In genomic region chr9:112793213-112793810, GRCh38 we compare ENCODE assay signal across 1 cellular context.
A peak's percentile ranks its signal among the peaks of the same experiment; 100 is the strongest.
TF ChIP-seq lines count a peak whose summit lies in the region.

No MANE protein-coding gene starts in this region.

TF ChIP-seq in HepG2, 621 proteins besides CTCF, POLR2A, EP300 and RAD21 (continued from another document):
- TF ChIP-seq ZNF281 (CRISPR knock-in tag; IDR thresholded peaks at IDR 0.05; ENCODE audit: borderline replicate concordance), result no peak
- TF ChIP-seq, protein P1, sequence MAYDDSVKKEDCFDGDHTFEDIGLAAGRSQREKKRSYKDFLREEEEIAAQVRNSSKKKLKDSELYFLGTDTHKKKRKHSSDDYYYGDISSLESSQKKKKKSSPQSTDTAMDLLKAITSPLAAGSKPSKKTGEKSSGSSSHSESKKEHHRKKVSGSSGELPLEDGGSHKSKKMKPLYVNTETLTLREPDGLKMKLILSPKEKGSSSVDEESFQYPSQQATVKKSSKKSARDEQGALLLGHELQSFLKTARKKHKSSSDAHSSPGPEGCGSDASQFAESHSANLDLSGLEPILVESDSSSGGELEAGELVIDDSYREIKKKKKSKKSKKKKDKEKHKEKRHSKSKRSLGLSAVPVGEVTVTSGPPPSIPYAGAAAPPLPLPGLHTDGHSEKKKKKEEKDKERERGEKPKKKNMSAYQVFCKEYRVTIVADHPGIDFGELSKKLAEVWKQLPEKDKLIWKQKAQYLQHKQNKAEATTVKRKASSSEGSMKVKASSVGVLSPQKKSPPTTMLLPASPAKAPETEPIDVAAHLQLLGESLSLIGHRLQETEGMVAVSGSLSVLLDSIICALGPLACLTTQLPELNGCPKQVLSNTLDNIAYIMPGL (CRISPR knock-in tag; IDR thresholded peaks at IDR 0.05; ENCODE audit: borderline replicate concordance in 1 of 2, low read depth in 1 of 2), result 0 out of 4 replicates have a peak, but pooled peaks of 1 of the 2 experiments have one; percentile 37
- peak; percentile 30 for TF ChIP-seq YY1 (IDR thresholded peaks at IDR 0.05; ENCODE audit: insufficient read depth, insufficient replicate concordance, low read depth, low read length)
- TF ChIP-seq, protein P2, sequence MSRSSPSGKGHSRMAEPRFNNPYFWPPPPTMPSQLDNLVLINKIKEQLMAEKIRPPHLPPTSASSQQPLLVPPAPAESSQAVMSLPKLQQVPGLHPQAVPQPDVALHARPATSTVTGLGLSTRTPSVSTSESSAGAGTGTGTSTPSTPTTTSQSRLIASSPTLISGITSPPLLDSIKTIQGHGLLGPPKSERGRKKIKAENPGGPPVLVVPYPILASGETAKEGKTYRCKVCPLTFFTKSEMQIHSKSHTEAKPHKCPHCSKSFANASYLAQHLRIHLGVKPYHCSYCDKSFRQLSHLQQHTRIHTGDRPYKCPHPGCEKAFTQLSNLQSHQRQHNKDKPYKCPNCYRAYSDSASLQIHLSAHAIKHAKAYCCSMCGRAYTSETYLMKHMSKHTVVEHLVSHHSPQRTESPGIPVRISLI (CRISPR knock-in tag; IDR thresholded peaks at IDR 0.05; ENCODE audit: borderline replicate concordance), result peak; percentile 50; the same call in 1 of the 2 replicates
- TF ChIP-seq ZNF180 (CRISPR knock-in tag; IDR thresholded peaks at IDR 0.05; ENCODE audit: borderline replicate concordance, low read depth), result no peak
- peak; percentile 94 for TF ChIP-seq STAG1 (CRISPR knock-in tag; IDR thresholded peaks at IDR 0.05)
- no peak for TF ChIP-seq POLR2G (IDR thresholded peaks at IDR 0.05; ENCODE audit: low read depth, low read length)
- TF ChIP-seq ASH2L (IDR thresholded peaks at IDR 0.05; ENCODE audit: insufficient read length, low read depth, low read length), result no peak
- peak; percentile 40; the same call in 1 of the 2 replicates for TF ChIP-seq KDM2A (CRISPR knock-in tag; IDR thresholded peaks at IDR 0.05; ENCODE audit: borderline replicate concordance, low read depth)
- TF ChIP-seq, protein P3, sequence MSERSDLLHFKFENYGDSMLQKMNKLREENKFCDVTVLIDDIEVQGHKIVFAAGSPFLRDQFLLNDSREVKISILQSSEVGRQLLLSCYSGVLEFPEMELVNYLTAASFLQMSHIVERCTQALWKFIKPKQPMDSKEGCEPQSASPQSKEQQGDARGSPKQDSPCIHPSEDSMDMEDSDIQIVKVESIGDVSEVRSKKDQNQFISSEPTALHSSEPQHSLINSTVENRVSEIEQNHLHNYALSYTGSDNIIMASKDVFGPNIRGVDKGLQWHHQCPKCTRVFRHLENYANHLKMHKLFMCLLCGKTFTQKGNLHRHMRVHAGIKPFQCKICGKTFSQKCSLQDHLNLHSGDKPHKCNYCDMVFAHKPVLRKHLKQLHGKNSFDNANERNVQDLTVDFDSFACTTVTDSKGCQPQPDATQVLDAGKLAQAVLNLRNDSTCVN (CRISPR knock-in tag; IDR thresholded peaks at IDR 0.05; ENCODE audit: borderline replicate concordance), result peak; percentile 18; the same call in 1 of the 2 replicates
- peak; percentile 23; the same call in 1 of the 2 replicates for TF ChIP-seq SAP130 (CRISPR knock-in tag; IDR thresholded peaks at IDR 0.05; ENCODE audit: low read depth)
- TF ChIP-seq BCL6 (CRISPR knock-in tag; IDR thresholded peaks at IDR 0.05), result no peak
- TF ChIP-seq ZNF292 (CRISPR knock-in tag; IDR thresholded peaks at IDR 0.05; ENCODE audit: borderline replicate concordance, low read depth), result peak; percentile 19; the same call in 1 of the 2 replicates
- TF ChIP-seq SMC3 (IDR thresholded peaks at IDR 0.05; ENCODE audit: low read length), result peak; percentile 74
- TF ChIP-seq POGZ (CRISPR knock-in tag; IDR thresholded peaks at IDR 0.05), result no peak
- no peak for TF ChIP-seq LCORL (IDR thresholded peaks at IDR 0.05)
- TF ChIP-seq LCORL (CRISPR knock-in tag; IDR thresholded peaks at IDR 0.05), result no peak
- TF ChIP-seq, protein P4, sequence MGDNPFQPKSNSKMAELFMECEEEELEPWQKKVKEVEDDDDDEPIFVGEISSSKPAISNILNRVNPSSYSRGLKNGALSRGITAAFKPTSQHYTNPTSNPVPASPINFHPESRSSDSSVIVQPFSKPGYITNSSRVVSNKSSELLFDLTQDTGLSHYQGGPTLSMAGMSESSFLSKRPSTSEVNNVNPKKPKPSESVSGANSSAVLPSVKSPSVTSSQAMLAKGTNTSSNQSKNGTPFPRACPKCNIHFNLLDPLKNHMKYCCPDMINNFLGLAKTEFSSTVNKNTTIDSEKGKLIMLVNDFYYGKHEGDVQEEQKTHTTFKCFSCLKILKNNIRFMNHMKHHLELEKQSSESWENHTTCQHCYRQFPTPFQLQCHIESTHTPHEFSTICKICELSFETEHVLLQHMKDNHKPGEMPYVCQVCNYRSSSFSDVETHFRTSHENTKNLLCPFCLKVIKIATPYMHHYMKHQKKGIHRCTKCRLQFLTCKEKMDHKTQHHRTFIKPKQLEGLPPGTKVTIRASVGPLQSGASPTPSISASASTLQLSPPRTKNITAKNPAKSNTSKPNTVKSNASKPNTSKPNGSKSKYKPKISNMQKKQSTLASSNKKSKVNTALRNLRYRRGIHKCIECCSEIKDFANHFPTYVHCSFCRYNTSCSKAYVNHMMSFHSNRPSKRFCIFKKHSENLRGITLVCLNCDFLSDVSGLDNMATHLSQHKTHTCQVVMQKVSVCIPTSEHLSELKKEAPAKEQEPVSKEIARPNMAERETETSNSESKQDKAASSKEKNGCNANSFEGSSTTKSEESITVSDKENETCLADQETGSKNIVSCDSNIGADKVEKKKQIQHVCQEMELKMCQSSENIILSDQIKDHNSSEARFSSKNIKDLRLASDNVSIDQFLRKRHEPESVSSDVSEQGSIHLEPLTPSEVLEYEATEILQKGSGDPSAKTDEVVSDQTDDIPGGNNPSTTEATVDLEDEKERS (CRISPR knock-in tag; IDR thresholded peaks at IDR 0.05), result 0 out of 2 replicates have a peak, but pooled peaks have one; percentile 35
- TF ChIP-seq, protein P5, sequence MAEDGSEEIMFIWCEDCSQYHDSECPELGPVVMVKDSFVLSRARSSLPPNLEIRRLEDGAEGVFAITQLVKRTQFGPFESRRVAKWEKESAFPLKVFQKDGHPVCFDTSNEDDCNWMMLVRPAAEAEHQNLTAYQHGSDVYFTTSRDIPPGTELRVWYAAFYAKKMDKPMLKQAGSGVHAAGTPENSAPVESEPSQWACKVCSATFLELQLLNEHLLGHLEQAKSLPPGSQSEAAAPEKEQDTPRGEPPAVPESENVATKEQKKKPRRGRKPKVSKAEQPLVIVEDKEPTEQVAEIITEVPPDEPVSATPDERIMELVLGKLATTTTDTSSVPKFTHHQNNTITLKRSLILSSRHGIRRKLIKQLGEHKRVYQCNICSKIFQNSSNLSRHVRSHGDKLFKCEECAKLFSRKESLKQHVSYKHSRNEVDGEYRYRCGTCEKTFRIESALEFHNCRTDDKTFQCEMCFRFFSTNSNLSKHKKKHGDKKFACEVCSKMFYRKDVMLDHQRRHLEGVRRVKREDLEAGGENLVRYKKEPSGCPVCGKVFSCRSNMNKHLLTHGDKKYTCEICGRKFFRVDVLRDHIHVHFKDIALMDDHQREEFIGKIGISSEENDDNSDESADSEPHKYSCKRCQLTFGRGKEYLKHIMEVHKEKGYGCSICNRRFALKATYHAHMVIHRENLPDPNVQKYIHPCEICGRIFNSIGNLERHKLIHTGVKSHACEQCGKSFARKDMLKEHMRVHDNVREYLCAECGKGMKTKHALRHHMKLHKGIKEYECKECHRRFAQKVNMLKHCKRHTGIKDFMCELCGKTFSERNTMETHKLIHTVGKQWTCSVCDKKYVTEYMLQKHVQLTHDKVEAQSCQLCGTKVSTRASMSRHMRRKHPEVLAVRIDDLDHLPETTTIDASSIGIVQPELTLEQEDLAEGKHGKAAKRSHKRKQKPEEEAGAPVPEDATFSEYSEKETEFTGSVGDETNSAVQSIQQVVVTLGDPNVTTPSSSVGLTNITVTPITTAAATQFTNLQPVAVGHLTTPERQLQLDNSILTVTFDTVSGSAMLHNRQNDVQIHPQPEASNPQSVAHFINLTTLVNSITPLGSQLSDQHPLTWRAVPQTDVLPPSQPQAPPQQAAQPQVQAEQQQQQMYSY (CRISPR knock-in tag; IDR thresholded peaks at IDR 0.05), result no peak
- TF ChIP-seq NCOA1 (CRISPR knock-in tag; IDR thresholded peaks at IDR 0.05), result no peak
- TF ChIP-seq XRCC5 (optimal IDR thresholded peaks at IDR 0.05; ENCODE audit: low read length), result peak; percentile 54
- TF ChIP-seq, protein P6, sequence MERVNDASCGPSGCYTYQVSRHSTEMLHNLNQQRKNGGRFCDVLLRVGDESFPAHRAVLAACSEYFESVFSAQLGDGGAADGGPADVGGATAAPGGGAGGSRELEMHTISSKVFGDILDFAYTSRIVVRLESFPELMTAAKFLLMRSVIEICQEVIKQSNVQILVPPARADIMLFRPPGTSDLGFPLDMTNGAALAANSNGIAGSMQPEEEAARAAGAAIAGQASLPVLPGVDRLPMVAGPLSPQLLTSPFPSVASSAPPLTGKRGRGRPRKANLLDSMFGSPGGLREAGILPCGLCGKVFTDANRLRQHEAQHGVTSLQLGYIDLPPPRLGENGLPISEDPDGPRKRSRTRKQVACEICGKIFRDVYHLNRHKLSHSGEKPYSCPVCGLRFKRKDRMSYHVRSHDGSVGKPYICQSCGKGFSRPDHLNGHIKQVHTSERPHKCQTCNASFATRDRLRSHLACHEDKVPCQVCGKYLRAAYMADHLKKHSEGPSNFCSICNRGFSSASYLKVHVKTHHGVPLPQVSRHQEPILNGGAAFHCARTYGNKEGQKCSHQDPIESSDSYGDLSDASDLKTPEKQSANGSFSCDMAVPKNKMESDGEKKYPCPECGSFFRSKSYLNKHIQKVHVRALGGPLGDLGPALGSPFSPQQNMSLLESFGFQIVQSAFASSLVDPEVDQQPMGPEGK (CRISPR knock-in tag; IDR thresholded peaks at IDR 0.05), result peak; percentile 46; the same call in 1 of the 2 replicates
TF ChIP-seq in HepG2: peak in this region for 15.
